8 cellular contexts compared by ENCODE assay signal in genomic region chr9:72509635-72510034, GRCh38. TPM values are rescaled to one million over a fixed set of nuclear protein-coding genes. Genes with fewer than 3 reads are reported as not detected.
A peak's percentile ranks its signal among the peaks of the same experiment; 100 is the strongest.
DNase-seq lines count a peak whose midpoint lies in the region; ATAC-seq and FAIRE-seq lines count a peak whose summit lies in the region.
"Had no signal": no experiment of that assay in that cellular context is flagged by ENCODE, and none has a peak within 500 bp of the region (broad histone marks: within the 10 kb centered on the region; RNA-seq: fewer than 3 reads in every experiment).

No MANE protein-coding gene starts in this region.

- no peaks in the 10 kb centered on the region for H3K27me3 Mint-ChIP-seq in T-helper 2 cell treated with Interferon-gamma antibody and Interleukin-4, amounts not matched to agents 5 μg/mL and 100 μg/mL, for 36 hours (ENCODE audit: low read depth)

- no peak overlapping the region for H3K4ac ChIP-seq in mesendoderm (ENCODE audit: low read depth, low read length)

- H3K79me2 ChIP-seq in mesendoderm (ENCODE audit: control insufficient read depth, insufficient read depth, low read length) = no peaks in the 10 kb centered on the region

- no peak overlapping the region for H3K4me3 ChIP-seq in mesendoderm (ENCODE audit: low read length)

- H3K27ac Mint-ChIP-seq in T-helper 2 cell treated with Interferon-gamma antibody and Interleukin-4, amounts not matched to agents 5 μg/mL and 100 μg/mL, for 36 hours = peak overlapping the region; percentile 34

- H3K4me1 Mint-ChIP-seq in T-helper 2 cell treated with Interferon-gamma antibody and Interleukin-4, amounts not matched to agents 5 μg/mL and 100 μg/mL, for 36 hours (ENCODE audit: low read depth) = peaks cover 11% of the 10 kb centered on the region

- no peaks in the 10 kb centered on the region for H3K79me1 ChIP-seq in mesendoderm (ENCODE audit: low read length)

- no peaks in the 10 kb centered on the region for H3K4me1 ChIP-seq in mesendoderm (ENCODE audit: control insufficient read depth, low read depth, low read length)

- no peak overlapping the region for H3K9ac ChIP-seq in mesendoderm (ENCODE audit: low read length)

- FAIRE-seq in GM19239 (lab: Jason Lieb, UNC) = no peak

- H3K36me3 Mint-ChIP-seq in T-helper 2 cell treated with Interferon-gamma antibody and Interleukin-4, amounts not matched to agents 5 μg/mL and 100 μg/mL, for 36 hours (ENCODE audit: low read depth) = peaks cover 2% of the 10 kb centered on the region

- no peak overlapping the region for H3K4me2 ChIP-seq in mesendoderm (ENCODE audit: low read length)

- no peak overlapping the region for H3K23ac ChIP-seq in mesendoderm (ENCODE audit: low read length)

- no peak overlapping the region for H3K56ac ChIP-seq in mesendoderm (ENCODE audit: low read length)

- H3K36me3 ChIP-seq in mesendoderm (ENCODE audit: control insufficient read depth, insufficient read depth, low read length) = no peaks in the 10 kb centered on the region

- no peak overlapping the region for H2BK15ac ChIP-seq in mesendoderm (replicated peaks; ENCODE audit: low read depth)

- no CpG with 5 or more reads among the region's 1 CpG for WGBS in mesendoderm (ENCODE audit: extremely low coverage, insufficient coverage, low lambda C conversion rate)

- no peak overlapping the region for H3K18ac ChIP-seq in mesendoderm (ENCODE audit: low read length)

- peaks cover 5% of the 10 kb centered on the region for H3K9me3 Mint-ChIP-seq in T-helper 2 cell treated with Interferon-gamma antibody and Interleukin-4, amounts not matched to agents 5 μg/mL and 100 μg/mL, for 36 hours

- H2AK5ac ChIP-seq in mesendoderm (ENCODE audit: low read length) = no peak overlapping the region

- H4K8ac ChIP-seq in mesendoderm (ENCODE audit: low read depth, low read length) = no peak overlapping the region

- H4K5ac ChIP-seq in mesendoderm (ENCODE audit: low read length) = no peak overlapping the region

- no peak overlapping the region for H2BK120ac ChIP-seq in mesendoderm (ENCODE audit: low read depth, low read length)

- H3K4me3 Mint-ChIP-seq in T-helper 2 cell treated with Interferon-gamma antibody and Interleukin-4, amounts not matched to agents 5 μg/mL and 100 μg/mL, for 36 hours = no peak overlapping the region

- ATAC-seq in HG02884 (IDR thresholded peaks at IDR 0.05; ENCODE audit: unreplicated experiment) = peak; percentile 95

- H3K27ac ChIP-seq in mesendoderm (ENCODE audit: low read depth, low read length) = no peak overlapping the region

- no peaks in the 10 kb centered on the region for H3K27me3 ChIP-seq in mesendoderm (ENCODE audit: insufficient read depth, low read length, poor library complexity)

- DNase-seq in GM19239 (ENCODE audit: insufficient read length, low spot score) = peak; percentile 32
- no peak for DNase-seq in T-helper 2 cell treated with Interferon-gamma antibody and Interleukin-4, amounts not matched to agents 5 μg/mL and 100 μg/mL, for 36 hours (ENCODE audit: low spot score)
- DNase-seq in renal cortical epithelial cell (ENCODE audit: low read depth) = peak; percentile 75
- DNase-seq in amniotic stem cell (lab: John Stamatoyannopoulos, UW) = no peak
- no peak for DNase-seq in mesendoderm
- DNase-seq in cerebellum (ENCODE audit: low spot score) = no peak
- DNase-seq: NCI-H2107 had no signal

- H2BK5ac ChIP-seq in mesendoderm (ENCODE audit: low read length) = no peak overlapping the region

RNA-seq across cellular contexts. Expression of gene TMC1, which starts 11.8 kb away (rescaled TPM):
- total RNA-seq in renal cortical epithelial cell (0.15 TPM in 1 of 2 replicates, not detected in the other), cerebellum (0.45 TPM)
- not detected for polyA plus RNA-seq in mesendoderm (2013, experiment 1 of 2)
- polyA plus RNA-seq in mesendoderm (2013, experiment 2 of 2) = 0.10 TPM

Comparison
In these comparisons a context has a peak if more than half of its experiments do, and no peak if none do; other contexts are left out.
1. DNase-seq: peak in GM19239 (single experiment) and renal cortical epithelial cell (single experiment); none in T-helper 2 cell treated with Interferon-gamma antibody and Interleukin-4, amounts not matched to agents 5 μg/mL and 100 μg/mL, for 36 hours (single experiment), amniotic stem cell (single experiment), mesendoderm (single experiment) and cerebellum (single experiment).